Comparison of ENCODE assay signal across 8 cellular contexts in genomic region chr2:239400907-239401449, GRCh38. TPM values are rescaled to one million over a fixed set of nuclear protein-coding genes. Genes with fewer than 3 reads are reported as not detected.
DNase-seq lines count a peak whose midpoint lies in the region; ATAC-seq and TF ChIP-seq lines count a peak whose summit lies in the region.

HDAC4 (minus strand) TSS chr2:239401020; CDS start chr2:239352699, 48,321 bp downstream.

- H3K4me3 ChIP-seq in BJ (ENCODE audit: low read depth, low read length): peak within 1 kb of the TSS; percentile 85

- DNase-seq in BJ (ENCODE audit: low read depth) (peak; percentile 86), NCI-H748 treated with DMSO at 0.1 percent for 48 hours (lab: John Stamatoyannopoulos, UW) (peak; percentile 96), dedifferentiated amniotic fluid mesenchymal stem cell (ENCODE audit: extremely low spot score) (peak; percentile 98), left colon (peak; percentile 99 to 100)
- DNase-seq in activated CD4-positive, alpha-beta T cell treated with anti-CD3 and anti-CD28 coated beads, Interleukin-2, amount 50 U/mL, for 24 hours (ENCODE audit: low read depth in 1 of 2, low spot score in 1 of 2): peak; percentile 98 to 99
- DNase-seq in stimulated activated CD4-positive, alpha-beta T cell treated with anti-CD3 and anti-CD28 coated beads, Interleukin-1b, Interleukin-23, amount 100 ng/mL, for 4 hours (ENCODE audit: low read depth in 2 of 2): peak; percentile 98 to 99

- ATAC-seq in GM19397 (IDR thresholded peaks at IDR 0.05; ENCODE audit: unreplicated experiment) (peak; percentile 88), HG03565 (IDR thresholded peaks at IDR 0.05; ENCODE audit: unreplicated experiment) (peak; percentile 77), left colon (peak; percentile 90)

- H3K27me3 ChIP-seq in BJ (ENCODE audit: control insufficient read depth, insufficient read depth, low read length): no peaks in the 10 kb centered on the region

- H3K36me3 ChIP-seq in BJ (ENCODE audit: control insufficient read depth, insufficient read depth, low read length): no peaks in the 10 kb centered on the region

- POLR2A ChIA-PET in BJ (lab: Charles Lee): interaction anchor here (0.5 to 0.8 kb wide), 2 partner anchors 8 to 20 kb away, joined by 3 read pairs; no protein-coding TSS in a partner anchor

- intact Hi-C loops in left colon (cut with DNase I, micrococcal nuclease): no loop called here

- TF ChIP-seq CTCF in BJ (IDR thresholded peaks at IDR 0.05; ENCODE audit: insufficient read depth, low read depth, low read length): no peak

- CTCF ChIA-PET in BJ (lab: Yijun Ruan, JAX): interaction anchor here (0.6 kb wide), 1 partner anchor 227 kb away, joined by 4 read pairs; no protein-coding TSS in a partner anchor

RNA-seq across cellular contexts. Expression of gene HDAC4, which starts in this region (rescaled TPM):
- polyA plus RNA-seq in BJ (2011; rRNA removed): 4.4 and 5.3 TPM in 2 replicates
- 9.7 and 14.5 TPM in 2 replicates for polyA minus RNA-seq in BJ (2011; rRNA and poly(A)+ RNA removed)
- total RNA-seq in left colon: 10 to 100 TPM; 38.7 to 50.9 TPM

Comparison
In these comparisons a context has a peak if more than half of its experiments do, and no peak if none do; other contexts are left out.
1. Peak in every context shown above with its lines: DNase-seq, ATAC-seq and H3K4me3 ChIP-seq.